Comparison of ENCODE assay signal across 19 cellular contexts in genomic region chr3:135641771-135642170, GRCh38.
"Had no signal": no experiment of that assay in that cellular context is flagged by ENCODE, and none has a peak within 500 bp of the region (broad histone marks: within the 10 kb centered on the region; RNA-seq: fewer than 3 reads in every experiment).

No MANE protein-coding gene starts in this region.

- H3K36me3 ChIP-seq: SJSA1 had no signal

- H3K4me1 ChIP-seq: SJSA1 had no signal

- H3K27ac ChIP-seq: SJSA1 had no signal

- H3K27me3 ChIP-seq: SJSA1 had no signal

- H3K9me3 ChIP-seq: SJSA1, SK-N-SH had no signal

- DNase-seq: KBM-7, MV-4-11, NCI-H1048, NCI-H1105, NCI-H1436, NCI-H187, NCI-H2029, NCI-H2081 treated with DMSO at 0.1 percent for 48 hours, NCI-H345, NCI-H524, NCI-H526 treated with DMSO at 0.1 percent for 48 hours, NCI-H774, Right ventricle myocardium superior, RPMI8226, SIG-M5, SK-N-SH, SW 1271, T-cell had no signal

- H3K4me3 ChIP-seq: SJSA1 had no signal

- ATAC-seq: T-cell had no signal
